12 cellular contexts compared by ENCODE assay signal in genomic region chr20:51354769-51355319, GRCh38.
DNase-seq lines count a peak whose midpoint lies in the region; ATAC-seq and TF ChIP-seq lines count a peak whose summit lies in the region.
"Had no signal": no experiment of that assay in that cellular context is flagged by ENCODE, and none has a peak within 500 bp of the region (broad histone marks: within the 10 kb centered on the region; RNA-seq: fewer than 3 reads in every experiment).

No MANE protein-coding gene starts in this region.

- no peak overlapping the region for H3K27ac Mint-ChIP-seq in activated CD4-positive, alpha-beta memory T cell treated with anti-CD3 and anti-CD28 coated beads, Interleukin-2, amount 10 ng/mL, durations not matched to agents 7 days and 5 days
- H3K27ac Mint-ChIP-seq: CD4-positive, alpha-beta T cell; T-helper 1 cell treated with Interleukin-12 subunit alpha and Interleukin-12 subunit beta and Interleukin-4 antibody, amounts not matched to agents 30 μg/mL and 1 μg/mL, for 36 hours had no signal

- ATAC-seq in GM21717 (IDR thresholded peaks at IDR 0.05; ENCODE audit: unreplicated experiment) (no peak), HG02588 (IDR thresholded peaks at IDR 0.05; ENCODE audit: unreplicated experiment) (no peak)

- CTCF ChIA-PET in A673 (lab: Charles Lee), result no interaction called here
- CTCF ChIA-PET in activated CD4-positive, alpha-beta memory T cell treated with anti-CD3 and anti-CD28 coated beads, Interleukin-2, amount 10 ng/mL, durations not matched to agents 7 days and 5 days (lab: Charles Lee), result interaction anchor here (1.0 to 1.2 kb wide), 3 partner anchors 28 to 373 kb away, joined by 3 read pairs; no protein-coding TSS in a partner anchor

- no peaks in the 10 kb centered on the region for H3K9me3 Mint-ChIP-seq in activated CD4-positive, alpha-beta memory T cell treated with anti-CD3 and anti-CD28 coated beads, Interleukin-2, amount 10 ng/mL, durations not matched to agents 7 days and 5 days
- H3K9me3 Mint-ChIP-seq: CD4-positive, alpha-beta T cell; T-helper 1 cell treated with Interleukin-12 subunit alpha and Interleukin-12 subunit beta and Interleukin-4 antibody, amounts not matched to agents 30 μg/mL and 1 μg/mL, for 36 hours had no signal

- no TSS peak for BruUV-seq in A673 (replicated peaks; lab: Mats Ljungman, UMichigan)

- H3K36me3 ChIP-seq in A673 (ENCODE audit: insufficient read depth, low read length, poor library complexity, severe bottlenecking), result no peaks in the 10 kb centered on the region
- H3K36me3 ChIP-seq: heart left ventricle had no signal

- no peaks in the 10 kb centered on the region for H3K27me3 ChIP-seq in A673 (replicated peaks; ENCODE audit: insufficient read depth, low read depth, low read length, poor library complexity)
- H3K27me3 ChIP-seq: heart left ventricle had no signal

- H3K27ac ChIP-seq in A673 (ENCODE audit: low read depth, low read length, poor library complexity, severe bottlenecking), result no peak overlapping the region
- H3K27ac ChIP-seq: heart left ventricle had no signal

- intact Hi-C loops in A673 (cut with micrococcal nuclease; ENCODE audit: unreplicated experiment), result no loop called here

- H3K27me3 Mint-ChIP-seq in activated CD4-positive, alpha-beta memory T cell treated with anti-CD3 and anti-CD28 coated beads, Interleukin-2, amount 10 ng/mL, durations not matched to agents 7 days and 5 days, result no peaks in the 10 kb centered on the region
- H3K27me3 Mint-ChIP-seq: CD4-positive, alpha-beta T cell had no signal

- TF ChIP-seq CTCF in A673 (conservative IDR thresholded peaks at IDR 0.05; ENCODE audit: low read depth, low read length), result no peak

- no peak overlapping the region for H3K4me3 ChIP-seq in A673 (ENCODE audit: low read depth, low read length, poor library complexity, severe bottlenecking)
- H3K4me3 ChIP-seq: heart left ventricle had no signal

- DNase-seq in A673 (ENCODE audit: low spot score) (peak; percentile 26), HK-2 (ENCODE audit: unreplicated experiment) (peak; percentile 55), kidney tubule cell (ENCODE audit: low spot score) (peak; percentile 95), ureter (ENCODE audit: low spot score) (no peak)
- DNase-seq in activated CD4-positive, alpha-beta memory T cell treated with anti-CD3 and anti-CD28 coated beads, Interleukin-2, amount 10 ng/mL, durations not matched to agents 7 days and 5 days, result peak; percentile 28
- DNase-seq in activated CD8-positive, alpha-beta memory T cell treated with anti-CD3 and anti-CD28 coated beads, Interleukin-2, amount 50 U/mL, for 48 hours, result no peak
- DNase-seq: CD4-positive, alpha-beta T cell; heart left ventricle; Kasumi-1 had no signal

- H3K36me3 Mint-ChIP-seq in activated CD4-positive, alpha-beta memory T cell treated with anti-CD3 and anti-CD28 coated beads, Interleukin-2, amount 10 ng/mL, durations not matched to agents 7 days and 5 days (ENCODE audit: low read depth), result no peaks in the 10 kb centered on the region

- POLR2A ChIA-PET in A673 (lab: Charles Lee; ENCODE audit: low non-redundant PET), result no interaction called here
- POLR2A ChIA-PET in activated CD4-positive, alpha-beta memory T cell treated with anti-CD3 and anti-CD28 coated beads, Interleukin-2, amount 10 ng/mL, durations not matched to agents 7 days and 5 days (lab: Charles Lee), result no interaction called here

- H3K4me3 Mint-ChIP-seq in activated CD4-positive, alpha-beta memory T cell treated with anti-CD3 and anti-CD28 coated beads, Interleukin-2, amount 10 ng/mL, durations not matched to agents 7 days and 5 days, result no peak overlapping the region
- H3K4me3 Mint-ChIP-seq: CD4-positive, alpha-beta T cell; T-helper 1 cell treated with Interleukin-12 subunit alpha and Interleukin-12 subunit beta and Interleukin-4 antibody, amounts not matched to agents 30 μg/mL and 1 μg/mL, for 36 hours had no signal

- H3K9me3 ChIP-seq in A673 (ENCODE audit: low read depth, low read length, poor library complexity, severe bottlenecking), result no peaks in the 10 kb centered on the region
- H3K9me3 ChIP-seq: heart left ventricle had no signal

- no peaks in the 10 kb centered on the region for H3K4me1 ChIP-seq in A673 (ENCODE audit: insufficient read depth, low read length, poor library complexity, severe bottlenecking)

- peaks cover 10% of the 10 kb centered on the region for H3K4me1 Mint-ChIP-seq in activated CD4-positive, alpha-beta memory T cell treated with anti-CD3 and anti-CD28 coated beads, Interleukin-2, amount 10 ng/mL, durations not matched to agents 7 days and 5 days

Comparison
In these comparisons a context has a peak if more than half of its experiments do, and no peak if none do; other contexts are left out.
1. DNase-seq: peak in A673 (single experiment), HK-2 (single experiment), activated CD4-positive, alpha-beta memory T cell treated with anti-CD3 and anti-CD28 coated beads, Interleukin-2, amount 10 ng/mL, durations not matched to agents 7 days and 5 days (single experiment) and kidney tubule cell (single experiment); none in ureter (single experiment) and activated CD8-positive, alpha-beta memory T cell treated with anti-CD3 and anti-CD28 coated beads, Interleukin-2, amount 50 U/mL, for 48 hours (single experiment).